In genomic region chr2:55268907-55269611, GRCh38 we compare ENCODE assay signal across 1 cellular context.
TF ChIP-seq lines count a peak whose summit lies in the region.

TSS of gene MTIF2 (minus strand) at chr2:55269231. CDS start at chr2:55263858, 5,373 bp downstream.

TF ChIP-seq in K562, 482 proteins besides CTCF, POLR2A, EP300 and RAD21 (continued from another document and continues in another):
- TF ChIP-seq NR2C1 (IDR thresholded peaks at IDR 0.05): peak; percentile 88
- TF ChIP-seq NR2C1 (tag; IDR thresholded peaks at IDR 0.05): peak; percentile 94
- peak; percentile 79 for TF ChIP-seq NCOR1 (IDR thresholded peaks at IDR 0.05)
- no peak for TF ChIP-seq GMEB1 (CRISPR knock-in tag; IDR thresholded peaks at IDR 0.05)
- TF ChIP-seq SREBF2 (CRISPR knock-in tag; IDR thresholded peaks at IDR 0.05): no peak; the same call in 1 of the 2 replicates
- no peak for TF ChIP-seq ZBTB8A (IDR thresholded peaks at IDR 0.05; ENCODE audit: partially characterized antibody)
- no peak for TF ChIP-seq MXD1 (CRISPR knock-in tag; IDR thresholded peaks at IDR 0.05; ENCODE audit: borderline replicate concordance, poor library complexity, severe bottlenecking)
- TF ChIP-seq ZBTB26 (CRISPR knock-in tag; IDR thresholded peaks at IDR 0.05): 0 out of 2 replicates have a peak, but pooled peaks have one; percentile 10
- no peak for TF ChIP-seq ZNF507 (tag; conservative IDR thresholded peaks at IDR 0.05)
- no peak; the same call in 1 of the 2 replicates for TF ChIP-seq JUN (IDR thresholded peaks at IDR 0.05; ENCODE audit: borderline replicate concordance, low read depth, low read length)
- TF ChIP-seq JUN (CRISPR knock-in tag; IDR thresholded peaks at IDR 0.05; ENCODE audit: borderline replicate concordance): no peak
- TF ChIP-seq TBL1XR1 (IDR thresholded peaks at IDR 0.05; ENCODE audit: low read length in 2 of 2): peak; percentile 77 to 82; a peak in 3 of 4 replicates
- TF ChIP-seq IRF9 (tag; IDR thresholded peaks at IDR 0.05): no peak
- TF ChIP-seq MAX (CRISPR knock-in tag; IDR thresholded peaks at IDR 0.05): peak; percentile 71
- TF ChIP-seq RCOR1 (IDR thresholded peaks at IDR 0.05; ENCODE audit: borderline replicate concordance in 1 of 2, low read depth in 2 of 2, low read length in 2 of 2): peak in 1 of 2 experiments; percentile 76; a peak in 2 of 4 replicates
- TF ChIP-seq ZNF121 (CRISPR knock-in tag; conservative IDR thresholded peaks at IDR 0.05): no peak
- peak; percentile 100 for TF ChIP-seq ZNF512 (tag; IDR thresholded peaks at IDR 0.05)
- TF ChIP-seq OTX1 (CRISPR knock-in tag; IDR thresholded peaks at IDR 0.05): no peak
- TF ChIP-seq XRCC3 (IDR thresholded peaks at IDR 0.05): no peak
- no peak for TF ChIP-seq MBD1 (CRISPR knock-in tag; IDR thresholded peaks at IDR 0.05)
- TF ChIP-seq CREBBP (IDR thresholded peaks at IDR 0.05; ENCODE audit: low read depth, low read length): no peak
- TF ChIP-seq CREB1 (IDR thresholded peaks at IDR 0.05): peak; percentile 63
- peak; percentile 79 for TF ChIP-seq CREB1 (CRISPR knock-in tag; IDR thresholded peaks at IDR 0.05)
- TF ChIP-seq CBFA2T3 (IDR thresholded peaks at IDR 0.05): no peak
- TF ChIP-seq ZNF436 (CRISPR knock-in tag; IDR thresholded peaks at IDR 0.05): no peak
- no peak for TF ChIP-seq DLX4 (CRISPR knock-in tag; IDR thresholded peaks at IDR 0.05)
- TF ChIP-seq MAZ (CRISPR knock-in tag; conservative IDR thresholded peaks at IDR 0.05 in 1 of 2, IDR thresholded peaks at IDR 0.05 in 1 of 2): peak; percentile 65 to 91; a peak in 2 of 4 replicates
- TF ChIP-seq ZNF12 (CRISPR knock-in tag; IDR thresholded peaks at IDR 0.05): no peak
- TF ChIP-seq RAD51 (IDR thresholded peaks at IDR 0.05; ENCODE audit: borderline replicate concordance, low read depth): peak; percentile 23; the same call in 1 of the 2 replicates
- TF ChIP-seq CC2D1A (IDR thresholded peaks at IDR 0.05): peak; percentile 77
- no peak for TF ChIP-seq NUFIP1 (IDR thresholded peaks at IDR 0.05; ENCODE audit: partially characterized antibody)
- peak; percentile 34 to 65 for TF ChIP-seq E2F6 (IDR thresholded peaks at IDR 0.05; ENCODE audit: borderline replicate concordance in 1 of 2, extremely low read depth in 1 of 2, insufficient read depth in 1 of 2, insufficient read length in 1 of 2, low read depth in 1 of 2, low read length in 1 of 2, poor library complexity in 1 of 2, severe bottlenecking in 1 of 2)
- TF ChIP-seq EGR1 (conservative IDR thresholded peaks at IDR 0.05): 0 out of 2 replicates have a peak, but pooled peaks have one; percentile 6
- no peak for TF ChIP-seq CEBPZ (IDR thresholded peaks at IDR 0.05; ENCODE audit: borderline replicate concordance, low read depth, low read length)
- TF ChIP-seq NEUROD1 (IDR thresholded peaks at IDR 0.05; ENCODE audit: borderline replicate concordance, low read depth, low read length, partially characterized antibody): peak; percentile 64
- no peak for TF ChIP-seq HDAC3 (IDR thresholded peaks at IDR 0.05; ENCODE audit: borderline replicate concordance, partially characterized antibody)
- peak; percentile 53; the same call in 1 of the 2 replicates for TF ChIP-seq CREB3L1 (IDR thresholded peaks at IDR 0.05; ENCODE audit: borderline replicate concordance, low read depth)
- TF ChIP-seq XRCC5 (IDR thresholded peaks at IDR 0.05; ENCODE audit: low read depth, low read length): peak; percentile 96
- no peak for TF ChIP-seq RFX5 (IDR thresholded peaks at IDR 0.05; ENCODE audit: low read depth, low read length)
- TF ChIP-seq SFPQ (IDR thresholded peaks at IDR 0.05; ENCODE audit: low read depth, low read length): no peak
- TF ChIP-seq HDAC6 (IDR thresholded peaks at IDR 0.05; ENCODE audit: low read depth, low read length): no peak
- peak in 2 of 3 experiments; percentile 85 to 87 for TF ChIP-seq YY1 (IDR thresholded peaks at IDR 0.05; ENCODE audit: borderline replicate concordance in 1 of 3, control insufficient read depth in 1 of 3, extremely low read depth in 1 of 3, insufficient read depth in 3 of 3, insufficient read length in 1 of 3, insufficient replicate concordance in 2 of 3, low read depth in 1 of 3, low read length in 2 of 3)
- TF ChIP-seq KLF1 (tag; IDR thresholded peaks at IDR 0.05): peak; percentile 76; the same call in 1 of the 2 replicates
- TF ChIP-seq ILK (tag; IDR thresholded peaks at IDR 0.05; ENCODE audit: borderline replicate concordance, low read depth): no peak
- TF ChIP-seq HLTF (IDR thresholded peaks at IDR 0.05): peak; percentile 92
- peak; percentile 62 for TF ChIP-seq ARHGAP35 (IDR thresholded peaks at IDR 0.05; ENCODE audit: partially characterized antibody)
- TF ChIP-seq ZNF23 (CRISPR knock-in tag; IDR thresholded peaks at IDR 0.05): no peak
- peak; percentile 95 for TF ChIP-seq RBFOX2 (IDR thresholded peaks at IDR 0.05; ENCODE audit: low read depth, low read length)
- TF ChIP-seq FOS (IDR thresholded peaks at IDR 0.05; ENCODE audit: extremely low read depth, insufficient read length): no peak
- peak; percentile 75 to 81; a peak in 2 of 4 replicates for TF ChIP-seq SIN3A (IDR thresholded peaks at IDR 0.05; ENCODE audit: borderline replicate concordance in 2 of 2, control insufficient read depth in 1 of 2, low read depth in 2 of 2, low read length in 2 of 2)
